Comparison of ENCODE assay signal across 7 cellular contexts in the genomic region with DNA sequence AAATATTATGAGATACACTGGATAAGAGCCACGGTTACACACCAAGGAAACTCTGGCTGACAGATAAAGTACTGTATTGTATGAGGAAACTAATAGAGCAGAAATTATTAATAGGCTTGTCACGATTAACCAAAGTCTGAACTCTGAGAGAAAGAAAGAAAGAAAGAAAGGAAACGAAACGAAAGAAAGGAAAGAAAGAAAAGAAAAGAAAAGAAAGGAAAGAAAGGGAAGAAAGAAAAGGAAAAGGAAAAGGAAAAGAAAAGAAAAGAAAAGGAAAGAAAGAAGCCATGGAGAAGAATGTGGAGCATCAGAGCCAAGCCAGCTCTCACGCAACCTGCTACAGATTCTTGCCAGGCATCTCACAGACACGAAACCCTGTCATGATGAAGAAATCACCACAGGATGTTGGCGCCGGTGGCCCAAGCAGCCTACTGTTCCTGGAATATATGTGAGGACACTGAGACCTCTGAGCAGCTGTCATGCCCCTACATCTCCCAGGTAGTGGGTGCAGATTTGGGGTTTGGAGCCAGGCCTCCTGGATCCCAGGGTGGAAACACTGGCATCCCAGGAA.
DNase-seq lines count a peak whose midpoint lies in the region; TF ChIP-seq lines count a peak whose summit lies in the region.
"Not testable (repeated sequence)": the region's sequence is repeated elsewhere in the genome, so short reads cannot be mapped to it uniquely, and the experiment has no call there.

No MANE protein-coding gene starts in this region.

- not testable (repeated sequence) for H3K4me3 ChIP-seq in AG10803 (ENCODE audit: low read length); GM23248; MG63; parathyroid adenoma (ENCODE audit: low read depth, low read length)

- H2AFZ ChIP-seq in GM23248, parathyroid adenoma: not testable (repeated sequence)

- not testable (repeated sequence) for H3K9ac ChIP-seq in GM23248, parathyroid adenoma

- not testable (repeated sequence) for H3K9me2 ChIP-seq in GM23248 (ENCODE audit: insufficient read depth)

- H3K4me2 ChIP-seq in GM23248 (ENCODE audit: unreplicated experiment): not testable (repeated sequence)
- peak overlapping the region; percentile 3 for H3K4me2 ChIP-seq in parathyroid adenoma (ENCODE audit: low read length)

- not testable (repeated sequence) for H3F3A ChIP-seq in GM23248 (ENCODE audit: insufficient read depth)

- H3K79me2 ChIP-seq in GM23248 (ENCODE audit: insufficient read depth); parathyroid adenoma: not testable (repeated sequence)

- DNase-seq in AG10803 (ENCODE audit: low read depth) (peak; percentile 1), GM23248 (peak; percentile 1), MG63 (peak; percentile 30), cerebellar cortex (ENCODE audit: low spot score) (peak; percentile 70), cerebellum (ENCODE audit: low spot score) (peak; percentile 50)

- TF ChIP-seq CTCF in AG10803 (conservative IDR thresholded peaks at IDR 0.05; ENCODE audit: low read length); VCaP (conservative IDR thresholded peaks at IDR 0.05); parathyroid adenoma (IDR thresholded peaks at IDR 0.05): not testable (repeated sequence)

- not testable (repeated sequence) for H4K20me1 ChIP-seq in GM23248 (ENCODE audit: insufficient read depth)

- WGBS in GM23248 (ENCODE audit: low coverage in 1 of 2, low lambda C conversion rate in 2 of 2, missing lambda C conversion rate in 2 of 2), 2 experiments: 5% methylated on average over 8 of the region's 8 CpGs

- H3K36me3 ChIP-seq in GM23248 (ENCODE audit: low read depth); MG63; parathyroid adenoma (ENCODE audit: control insufficient read depth, insufficient read depth, low read length): not testable (repeated sequence)

- H3K27ac ChIP-seq in GM23248, parathyroid adenoma: not testable (repeated sequence)
- peak overlapping the region; percentile 57 for H3K27ac ChIP-seq in VCaP

- H3K27me3 ChIP-seq in GM23248 (replicated peaks; ENCODE audit: insufficient read depth); MG63; parathyroid adenoma (ENCODE audit: control insufficient read depth, insufficient read depth, low read length): not testable (repeated sequence)

- not testable (repeated sequence) for H3K9me3 ChIP-seq in GM23248 (ENCODE audit: low read depth); MG63; parathyroid adenoma (ENCODE audit: control insufficient read depth, low read length)

- not testable (repeated sequence) for H3K4me1 ChIP-seq in GM23248 (ENCODE audit: insufficient read depth); parathyroid adenoma

- in situ Hi-C loops in GM23248 (cut with MboI): not testable (repeated sequence)

Comparison
In these comparisons a context has a peak if more than half of its experiments do, and no peak if none do; other contexts are left out.
1. DNase-seq: peak in every context shown above with its lines; median percentile 70 in cerebellar cortex; 50 in cerebellum; 30 in MG63; 1 in AG10803; 1 in GM23248.